11 cellular contexts compared by ENCODE assay signal in the genomic region with DNA sequence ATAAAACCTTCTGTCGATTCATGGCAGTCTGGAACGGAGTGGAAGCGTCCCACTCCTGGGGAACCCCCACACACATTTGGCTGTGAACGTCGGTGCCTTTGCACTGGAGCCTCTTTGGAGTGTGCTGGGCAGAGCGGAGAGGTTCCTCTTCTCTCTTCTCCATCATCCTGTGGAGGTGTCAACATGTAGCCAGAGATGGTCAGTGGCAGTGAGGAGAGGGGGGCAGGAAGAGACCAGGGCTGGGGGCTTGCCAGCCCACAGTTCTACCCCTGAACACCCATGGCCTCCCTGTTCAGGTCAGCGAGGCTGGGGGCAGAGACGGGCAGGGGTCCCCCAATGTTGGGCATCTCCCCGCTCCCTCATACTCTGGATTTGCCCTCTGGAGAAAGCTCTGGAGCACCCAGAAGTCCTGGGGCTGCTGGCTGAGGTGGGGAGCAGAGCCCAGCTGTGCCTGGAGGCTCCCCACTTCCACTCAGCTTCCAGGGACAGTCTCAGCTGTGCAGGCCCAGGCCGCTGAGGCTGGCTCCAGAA.
DNase-seq lines count a peak whose midpoint lies in the region; ATAC-seq and TF ChIP-seq lines count a peak whose summit lies in the region.
"Had no signal": no experiment of that assay in that cellular context is flagged by ENCODE, and none has a peak within 500 bp of the region (broad histone marks: within the 10 kb centered on the region; RNA-seq: fewer than 3 reads in every experiment).

No MANE protein-coding gene starts in this region.

- POLR2A ChIA-PET in MCF 10A (lab: Yijun Ruan, JAX), result interaction anchor here (1.6 kb wide), 1 partner anchor 42 kb away, joined by 4 read pairs; no protein-coding TSS in a partner anchor

- H3K9me3 Mint-ChIP-seq in MCF 10A (ENCODE audit: unreplicated experiment) (no peaks in the 10 kb centered on the region), neural progenitor cell (no peaks in the 10 kb centered on the region)

- H3K27me3 Mint-ChIP-seq in MCF 10A (ENCODE audit: insufficient read depth, unreplicated experiment) (no peaks in the 10 kb centered on the region), neural progenitor cell (ENCODE audit: insufficient read depth, low read depth) (peaks cover 5% of the 10 kb centered on the region)

- intact Hi-C loops in MCF 10A (cut with micrococcal nuclease), result no loop called here
- intact Hi-C loops in mammary epithelial cell (cut with micrococcal nuclease), result no loop called here
- intact Hi-C loops in uterus (cut with DNase I; ENCODE audit: low total_unique reads), result loop anchor here (5.0 kb wide), 1 partner anchor 733 kb away; no protein-coding TSS in a partner anchor

- in situ Hi-C loops in mammary epithelial cell (cut with MboI; ENCODE audit: low sequenced_read_pairs in 2 of 2), result no loop called here

- H3K27me3 ChIP-seq in mammary epithelial cell (ENCODE audit: insufficient read depth, low read length) (no peaks in the 10 kb centered on the region), neural progenitor cell (no peaks in the 10 kb centered on the region), uterus (no peaks in the 10 kb centered on the region)

- peak overlapping the region; percentile 40 for H3K4me3 Mint-ChIP-seq in MCF 10A (ENCODE audit: unreplicated experiment)
- H3K4me3 Mint-ChIP-seq in neural progenitor cell, result no peak overlapping the region

- no peaks in the 10 kb centered on the region for H3F3A ChIP-seq in neural progenitor cell (ENCODE audit: low read depth)

- H3K36me3 ChIP-seq in mammary epithelial cell (ENCODE audit: insufficient read depth, low read length) (peaks cover 8% of the 10 kb centered on the region), neural progenitor cell (no peaks in the 10 kb centered on the region), uterus (no peaks in the 10 kb centered on the region)
- H3K36me3 ChIP-seq: pancreas had no signal

- H3K36me3 Mint-ChIP-seq in MCF 10A (ENCODE audit: insufficient read depth, unreplicated experiment) (peaks cover 38% of the 10 kb centered on the region), neural progenitor cell (no peaks in the 10 kb centered on the region)

- no peaks in the 10 kb centered on the region for H3K9me3 ChIP-seq in mammary epithelial cell (replicated peaks; ENCODE audit: insufficient read depth, low read length)
- H3K9me3 ChIP-seq in neural progenitor cell (ENCODE audit: low read depth), result no peaks in the 10 kb centered on the region
- no peaks in the 10 kb centered on the region for H3K9me3 ChIP-seq in uterus
- H3K9me3 ChIP-seq: pancreas had no signal

- DNase-seq in MCF 10A (ENCODE audit: unreplicated experiment), result no peak
- no peak for DNase-seq in mammary epithelial cell
- DNase-seq in cerebellar cortex (ENCODE audit: low spot score), result peak; percentile 46
- no peak for DNase-seq in neural progenitor cell (ENCODE audit: low spot score)
- no peak for DNase-seq in uterus
- DNase-seq in medulla oblongata (ENCODE audit: extremely low spot score), result no peak
- DNase-seq: MM.1S, NCI-H69 had no signal

- H4K20me1 ChIP-seq in mammary epithelial cell (ENCODE audit: insufficient read depth, low read length) (peaks cover 12% of the 10 kb centered on the region), neural progenitor cell (ENCODE audit: low read depth) (no peaks in the 10 kb centered on the region)

- 68% methylated on average over 5 of the region's 10 CpGs for WGBS in mammary epithelial cell (ENCODE audit: low coverage, missing lambda C conversion rate)

- dilution Hi-C loops in mammary epithelial cell (cut with HindIII; ENCODE audit: low sequenced_read_pairs), result no loop called here

- no peak overlapping the region for H3K4me2 ChIP-seq in mammary epithelial cell (ENCODE audit: insufficient read depth, low read depth, low read length)
- no peak overlapping the region for H3K4me2 ChIP-seq in neural progenitor cell

- H3K4me1 ChIP-seq in mammary epithelial cell (ENCODE audit: insufficient read depth, low read length), result peaks cover 54% of the 10 kb centered on the region
- peaks cover 14% of the 10 kb centered on the region for H3K4me1 ChIP-seq in neural progenitor cell
- peaks cover 18 to 23% of the 10 kb centered on the region in 2 donors for H3K4me1 ChIP-seq in uterus

- H3K27ac ChIP-seq in mammary epithelial cell (ENCODE audit: insufficient read depth, low read depth, low read length), result no peak overlapping the region
- no peak overlapping the region for H3K27ac ChIP-seq in neural progenitor cell
- peak overlapping the region; percentile 74 to 76 for H3K27ac ChIP-seq in uterus

- H3K4me1 Mint-ChIP-seq in MCF 10A (ENCODE audit: insufficient read depth, unreplicated experiment) (peaks cover 48% of the 10 kb centered on the region), neural progenitor cell (peaks cover 42% of the 10 kb centered on the region)

- no peak overlapping the region for H2AFZ ChIP-seq in mammary epithelial cell (ENCODE audit: low read depth, low read length)
- H2AFZ ChIP-seq in neural progenitor cell (replicated peaks), result no peak overlapping the region

- H3K4me3 ChIP-seq in mammary epithelial cell (replicated peaks in 1 of 3; ENCODE audit: insufficient read depth in 1 of 3, low read depth in 2 of 3, low read length in 3 of 3) (no peak overlapping the region), neural progenitor cell (no peak overlapping the region), uterus (no peak overlapping the region)
- H3K4me3 ChIP-seq: pancreas had no signal

- no TSS peak for BruUV-seq in MCF 10A (replicated peaks; lab: Mats Ljungman, UMichigan)
- no TSS peak for BruUV-seq in mammary epithelial cell (replicated peaks; lab: Mats Ljungman, UMichigan)

- peaks cover 94% of the 10 kb centered on the region for H3K79me2 ChIP-seq in mammary epithelial cell (ENCODE audit: insufficient read depth, low read length)
- H3K79me2 ChIP-seq in neural progenitor cell (ENCODE audit: low read depth), result no peaks in the 10 kb centered on the region

- ATAC-seq in GM21723 (IDR thresholded peaks at IDR 0.05; ENCODE audit: unreplicated experiment) (no peak), GM21515 (IDR thresholded peaks at IDR 0.05; ENCODE audit: unreplicated experiment) (no peak)

- H3K9ac ChIP-seq in mammary epithelial cell (ENCODE audit: insufficient read depth, low read length) (no peak overlapping the region), neural progenitor cell (no peak overlapping the region)

- TF ChIP-seq CTCF in MCF 10A (IDR thresholded peaks at IDR 0.05; ENCODE audit: unreplicated experiment), result no peak
- TF ChIP-seq CTCF in mammary epithelial cell (conservative IDR thresholded peaks at IDR 0.05 in 1 of 2, IDR thresholded peaks at IDR 0.05 in 1 of 2; ENCODE audit: extremely low read depth in 1 of 2, insufficient read depth in 1 of 2, low read depth in 1 of 2, low read length in 2 of 2), result no peak
- no peak for TF ChIP-seq CTCF in neural progenitor cell (IDR thresholded peaks at IDR 0.05)
- TF ChIP-seq CTCF in uterus (IDR thresholded peaks at IDR 0.05), result no peak

- no peak for TF ChIP-seq POLR2A in uterus (IDR thresholded peaks at IDR 0.05)

- H3K27ac Mint-ChIP-seq in MCF 10A (ENCODE audit: low read depth, unreplicated experiment) (peak overlapping the region; percentile 83), neural progenitor cell (peak overlapping the region; percentile 83)

- CTCF ChIA-PET in MCF 10A (lab: Yijun Ruan, JAX), result no interaction called here
- CTCF ChIA-PET in mammary epithelial cell (lab: Charles Lee; ENCODE audit: low non-redundant PET), result no interaction called here

Comparison
In these comparisons a context has a peak if more than half of its experiments do, and no peak if none do; other contexts are left out.
1. H3K27ac ChIP-seq: peak in uterus (2 of 2); none in mammary epithelial cell (single experiment) and neural progenitor cell (single experiment).